In genomic region chr1:17845583-17845982, GRCh38 we compare ENCODE assay signal across 21 cellular contexts.
"Had no signal": no experiment of that assay in that cellular context is flagged by ENCODE, and none has a peak within 500 bp of the region (broad histone marks: within the 10 kb centered on the region; RNA-seq: fewer than 3 reads in every experiment).

No MANE protein-coding gene starts in this region.

- ATAC-seq: T-cell had no signal

- H3K4me3 ChIP-seq: MG63 had no signal

- FAIRE-seq: HTR-8/SVneo, RCC 7860 had no signal

- H3K9me3 ChIP-seq: MG63, SK-N-SH had no signal

- H3K9ac ChIP-seq: SK-N-SH had no signal

- H3K27ac ChIP-seq: HL-60 had no signal

- H3K36me3 ChIP-seq: MG63 had no signal

- H3K4me2 ChIP-seq: SK-N-SH had no signal

- H3K27me3 ChIP-seq: MG63 had no signal

- DNase-seq: Karpas-422, KG1, MG63, NCI-H1092, NCI-H1105 treated with DMSO at 0.1 percent for 48 hours, NCI-H1417 treated with DMSO at 0.1 percent for 48 hours, NCI-H146, NCI-H187 treated with DMSO at 0.1 percent for 48 hours, NCI-H2171 treated with DMSO at 0.1 percent for 48 hours, NCI-H446 treated with DMSO at 0.1 percent for 48 hours, NCI-H510A treated with DMSO at 0.1 percent for 48 hours, NCI-H526, NCI-H82, RPMI8226, SHP77, SK-N-SH, SW 1271, T-cell had no signal
